ENCODE assay signal across 14 cellular contexts in the genomic region with DNA sequence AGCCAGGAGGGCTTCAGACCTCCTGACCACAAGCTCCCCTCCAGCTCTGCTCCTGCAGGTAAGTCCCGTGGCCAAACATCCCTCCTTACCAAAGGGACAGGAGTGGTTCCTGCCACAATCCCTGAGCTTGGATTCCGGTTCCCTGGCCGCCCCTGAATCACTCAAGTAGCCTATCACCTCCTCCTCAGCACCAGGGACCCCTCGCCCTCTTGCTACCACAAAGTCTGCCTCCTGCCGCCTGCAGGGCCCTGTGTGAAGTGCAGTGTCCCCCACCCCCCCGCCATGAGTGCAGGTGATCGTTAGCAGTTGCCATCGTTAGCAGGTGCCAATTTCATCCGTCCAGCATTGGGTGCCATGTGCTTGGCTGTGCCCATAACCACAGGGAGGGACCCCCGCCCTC. TPM values are rescaled to one million over a fixed set of nuclear protein-coding genes. Genes with fewer than 3 reads are reported as not detected.
A peak's percentile ranks its signal among the peaks of the same experiment; 100 is the strongest.
DNase-seq lines count a peak whose midpoint lies in the region; ATAC-seq, FAIRE-seq and TF ChIP-seq lines count a peak whose summit lies in the region.
"Had no signal": no experiment of that assay in that cellular context is flagged by ENCODE, and none has a peak within 500 bp of the region (broad histone marks: within the 10 kb centered on the region; RNA-seq: fewer than 3 reads in every experiment).

No MANE protein-coding gene starts in this region.

- peak; percentile 79 for DNase-seq in WTC11 (ENCODE audit: low spot score)
- DNase-seq in kidney: peak; percentile 38
- DNase-seq in NCI-H2107 (lab: John Stamatoyannopoulos, UW): no peak
- DNase-seq in amygdala (lab: John Stamatoyannopoulos, UW): no peak
- DNase-seq in stimulated activated naive CD4-positive, alpha-beta T cell (lab: John Stamatoyannopoulos, UW): no peak
- DNase-seq: COR-L47; NCI-H2029 treated with DMSO at 0.1 percent for 48 hours; stimulated activated naive CD4-positive, alpha-beta T cell treated with Interleukin-2 at 50 U/mL for 16 hours had no signal

- H3K9ac ChIP-seq in BLaER1 treated with 17β-estradiol and CSF1 and Interleukin-3, amounts not matched to agents 10 nM and 100 nM: peak overlapping the region in 2 of 11 experiments; percentile 7 to 9; a peak in 2 of 22 replicates
- no peak overlapping the region for H3K9ac ChIP-seq in kidney (ENCODE audit: low read length in 2 of 2)

- H3K4me3 Mint-ChIP-seq in WTC11: no peak overlapping the region
- H3K4me3 Mint-ChIP-seq: activated T-helper 17 cell treated with anti-CD3 and anti-CD28 coated beads, Interleukin-2, amount 50 U/mL, for 72 hours had no signal

- peaks cover 12% of the 10 kb centered on the region for H3K27me3 Mint-ChIP-seq in WTC11 (ENCODE audit: low read depth)
- H3K27me3 Mint-ChIP-seq: activated T-helper 17 cell treated with anti-CD3 and anti-CD28 coated beads, Interleukin-2, amount 50 U/mL, for 72 hours had no signal

- TF ChIP-seq CTCF in GM12874 (IDR thresholded peaks at IDR 0.05; ENCODE audit: insufficient read depth, low read depth, low read length): peak; percentile 28; the same call in 1 of the 2 replicates
- peak; percentile 57 for TF ChIP-seq CTCF in WTC11 (IDR thresholded peaks at IDR 0.05)
- no peak for TF ChIP-seq CTCF in kidney (IDR thresholded peaks at IDR 0.05; ENCODE audit: borderline replicate concordance, extremely low read depth, insufficient read depth)

- no peaks in the 10 kb centered on the region for H3K9me3 Mint-ChIP-seq in WTC11
- H3K9me3 Mint-ChIP-seq: activated T-helper 17 cell treated with anti-CD3 and anti-CD28 coated beads, Interleukin-2, amount 50 U/mL, for 72 hours had no signal

- peaks cover 40 to 95% (median 83%) of the 10 kb centered on the region in 10 experiments for H3K4me1 ChIP-seq in BLaER1 treated with 17β-estradiol and CSF1 and Interleukin-3, amounts not matched to agents 10 nM and 100 nM
- peaks cover 0 to 3% of the 10 kb centered on the region in 2 donors for H3K4me1 ChIP-seq in kidney (ENCODE audit: control insufficient read depth in 1 of 2, insufficient read depth in 1 of 2, low read depth in 1 of 2, low read length in 2 of 2)

- H4K20me1 ChIP-seq in BLaER1 treated with 17β-estradiol and CSF1 and Interleukin-3, amounts not matched to agents 10 nM and 100 nM: no peaks in the 10 kb centered on the region

- H3K4me1 Mint-ChIP-seq in WTC11: 0 out of 2 replicates have a peak, but pooled peaks cover 6% of the 10 kb centered on the region

- CTCF ChIA-PET in WTC11 (lab: Charles Lee): interaction anchor here (0.6 to 7.6 kb wide), 22 partner anchors 9 to 726 kb away, joined by 3 to 245 read pairs (median 5); partner anchors contain the start of genes DENND1C, NDUFA11 and NRTN

- POLR2A ChIA-PET in WTC11 (lab: Charles Lee): no interaction called here

- H3K4me3 ChIP-seq in BLaER1 treated with 17β-estradiol and CSF1 and Interleukin-3, amounts not matched to agents 10 nM and 100 nM: no peak overlapping the region
- no peak overlapping the region for H3K4me3 ChIP-seq in kidney (ENCODE audit: low read length in 2 of 2)

- ATAC-seq in WTC11 (peak; percentile 81), GM18873 (IDR thresholded peaks at IDR 0.05; ENCODE audit: low FRiP score, unreplicated experiment) (no peak)
- ATAC-seq: activated T-helper 17 cell treated with anti-CD3 and anti-CD28 coated beads, Interleukin-2, amount 50 U/mL, for 72 hours; left lobe of liver had no signal

- peak overlapping the region in 9 of 11 experiments; percentile 13 to 84 (median 64); a peak in 15 of 22 replicates for H3K27ac ChIP-seq in BLaER1 treated with 17β-estradiol and CSF1 and Interleukin-3, amounts not matched to agents 10 nM and 100 nM
- H3K27ac ChIP-seq in kidney (ENCODE audit: low read depth in 2 of 2, low read length in 2 of 2): no peak overlapping the region

- intact Hi-C loops in kidney (cut with DNase I): no loop called here

- no peak overlapping the region for H3K27ac Mint-ChIP-seq in WTC11
- H3K27ac Mint-ChIP-seq: activated T-helper 17 cell treated with anti-CD3 and anti-CD28 coated beads, Interleukin-2, amount 50 U/mL, for 72 hours had no signal

- H3K36me3 Mint-ChIP-seq in WTC11: no peaks in the 10 kb centered on the region

- no peaks in the 10 kb centered on the region for H3K27me3 ChIP-seq in BLaER1 treated with 17β-estradiol and CSF1 and Interleukin-3, amounts not matched to agents 10 nM and 100 nM

- peak overlapping the region in 8 of 11 experiments; percentile 15 to 94 (median 64); a peak in 12 of 22 replicates for H3K4me2 ChIP-seq in BLaER1 treated with 17β-estradiol and CSF1 and Interleukin-3, amounts not matched to agents 10 nM and 100 nM

- no peaks in the 10 kb centered on the region for H3K36me3 ChIP-seq in BLaER1 treated with 17β-estradiol and CSF1 and Interleukin-3, amounts not matched to agents 10 nM and 100 nM
- H3K36me3 ChIP-seq in kidney (ENCODE audit: control insufficient read depth in 1 of 2, insufficient read depth in 2 of 2, low read length in 2 of 2): no peaks in the 10 kb centered on the region

- no peaks in the 10 kb centered on the region for H3K9me3 ChIP-seq in BLaER1 treated with 17β-estradiol and CSF1 and Interleukin-3, amounts not matched to agents 10 nM and 100 nM (replicated peaks in 1 of 11)
- H3K9me3 ChIP-seq in kidney (ENCODE audit: control insufficient read depth in 1 of 2, low read length in 2 of 2): no peaks in the 10 kb centered on the region

- FAIRE-seq in kidney (lab: Jason Lieb, UNC): no peak
- FAIRE-seq: TTC549 had no signal

TF ChIP-seq in WTC11, 78 proteins besides CTCF, POLR2A, EP300 and RAD21 (continues in another document):
- no peak for TF ChIP-seq NR2C2 (CRISPR knock-in tag; IDR thresholded peaks at IDR 0.05)
- no peak for TF ChIP-seq GTF2I (CRISPR knock-in tag; conservative IDR thresholded peaks at IDR 0.05)
- TF ChIP-seq, protein P1, sequence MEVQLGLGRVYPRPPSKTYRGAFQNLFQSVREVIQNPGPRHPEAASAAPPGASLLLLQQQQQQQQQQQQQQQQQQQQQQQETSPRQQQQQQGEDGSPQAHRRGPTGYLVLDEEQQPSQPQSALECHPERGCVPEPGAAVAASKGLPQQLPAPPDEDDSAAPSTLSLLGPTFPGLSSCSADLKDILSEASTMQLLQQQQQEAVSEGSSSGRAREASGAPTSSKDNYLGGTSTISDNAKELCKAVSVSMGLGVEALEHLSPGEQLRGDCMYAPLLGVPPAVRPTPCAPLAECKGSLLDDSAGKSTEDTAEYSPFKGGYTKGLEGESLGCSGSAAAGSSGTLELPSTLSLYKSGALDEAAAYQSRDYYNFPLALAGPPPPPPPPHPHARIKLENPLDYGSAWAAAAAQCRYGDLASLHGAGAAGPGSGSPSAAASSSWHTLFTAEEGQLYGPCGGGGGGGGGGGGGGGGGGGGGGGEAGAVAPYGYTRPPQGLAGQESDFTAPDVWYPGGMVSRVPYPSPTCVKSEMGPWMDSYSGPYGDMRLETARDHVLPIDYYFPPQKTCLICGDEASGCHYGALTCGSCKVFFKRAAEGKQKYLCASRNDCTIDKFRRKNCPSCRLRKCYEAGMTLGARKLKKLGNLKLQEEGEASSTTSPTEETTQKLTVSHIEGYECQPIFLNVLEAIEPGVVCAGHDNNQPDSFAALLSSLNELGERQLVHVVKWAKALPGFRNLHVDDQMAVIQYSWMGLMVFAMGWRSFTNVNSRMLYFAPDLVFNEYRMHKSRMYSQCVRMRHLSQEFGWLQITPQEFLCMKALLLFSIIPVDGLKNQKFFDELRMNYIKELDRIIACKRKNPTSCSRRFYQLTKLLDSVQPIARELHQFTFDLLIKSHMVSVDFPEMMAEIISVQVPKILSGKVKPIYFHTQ (CRISPR knock-in tag; IDR thresholded peaks at IDR 0.05): no peak
- no peak for TF ChIP-seq SMAD4 (CRISPR knock-in tag; IDR thresholded peaks at IDR 0.05)
- TF ChIP-seq, protein P2, sequence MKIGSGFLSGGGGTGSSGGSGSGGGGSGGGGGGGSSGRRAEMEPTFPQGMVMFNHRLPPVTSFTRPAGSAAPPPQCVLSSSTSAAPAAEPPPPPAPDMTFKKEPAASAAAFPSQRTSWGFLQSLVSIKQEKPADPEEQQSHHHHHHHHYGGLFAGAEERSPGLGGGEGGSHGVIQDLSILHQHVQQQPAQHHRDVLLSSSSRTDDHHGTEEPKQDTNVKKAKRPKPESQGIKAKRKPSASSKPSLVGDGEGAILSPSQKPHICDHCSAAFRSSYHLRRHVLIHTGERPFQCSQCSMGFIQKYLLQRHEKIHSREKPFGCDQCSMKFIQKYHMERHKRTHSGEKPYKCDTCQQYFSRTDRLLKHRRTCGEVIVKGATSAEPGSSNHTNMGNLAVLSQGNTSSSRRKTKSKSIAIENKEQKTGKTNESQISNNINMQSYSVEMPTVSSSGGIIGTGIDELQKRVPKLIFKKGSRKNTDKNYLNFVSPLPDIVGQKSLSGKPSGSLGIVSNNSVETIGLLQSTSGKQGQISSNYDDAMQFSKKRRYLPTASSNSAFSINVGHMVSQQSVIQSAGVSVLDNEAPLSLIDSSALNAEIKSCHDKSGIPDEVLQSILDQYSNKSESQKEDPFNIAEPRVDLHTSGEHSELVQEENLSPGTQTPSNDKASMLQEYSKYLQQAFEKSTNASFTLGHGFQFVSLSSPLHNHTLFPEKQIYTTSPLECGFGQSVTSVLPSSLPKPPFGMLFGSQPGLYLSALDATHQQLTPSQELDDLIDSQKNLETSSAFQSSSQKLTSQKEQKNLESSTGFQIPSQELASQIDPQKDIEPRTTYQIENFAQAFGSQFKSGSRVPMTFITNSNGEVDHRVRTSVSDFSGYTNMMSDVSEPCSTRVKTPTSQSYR (CRISPR knock-in tag; IDR thresholded peaks at IDR 0.05): no peak
- TF ChIP-seq ELF4 (CRISPR knock-in tag; IDR thresholded peaks at IDR 0.05; ENCODE audit: low read depth): no peak

RNA-seq across cellular contexts. Expression of gene RANBP3, which starts 40.8 kb away (rescaled TPM):
- 74.5 to 76.3 TPM (median 75.6 TPM) in 3 replicates for total RNA-seq in WTC11 (2021)
- 69.7 TPM for total RNA-seq in kidney
- 33.7 TPM for polyA plus RNA-seq in kidney (ENCODE audit: insufficient read depth, low read depth, low replicate concordance)

Comparison
In these comparisons a context has a peak if more than half of its experiments do, and no peak if none do; other contexts are left out.
1. H3K27ac ChIP-seq: peak in BLaER1 treated with 17β-estradiol and CSF1 and Interleukin-3, amounts not matched to agents 10 nM and 100 nM (9 of 11); none in kidney (0 of 2).
2. DNase-seq: peak in WTC11 (single experiment) and kidney (single experiment); none in NCI-H2107 (single experiment), amygdala (0 of 56) and stimulated activated naive CD4-positive, alpha-beta T cell (0 of 6).